15 cellular contexts compared by ENCODE assay signal in genomic region chr18:54069729-54070128, GRCh38.
DNase-seq lines count a peak whose midpoint lies in the region; ATAC-seq, FAIRE-seq and TF ChIP-seq lines count a peak whose summit lies in the region.
"Had no signal": no experiment of that assay in that cellular context is flagged by ENCODE, and none has a peak within 500 bp of the region (broad histone marks: within the 10 kb centered on the region; RNA-seq: fewer than 3 reads in every experiment).

No MANE protein-coding gene starts in this region.

- no peak overlapping the region for H2BK20ac ChIP-seq in H1 (ENCODE audit: low read length)

- H3K27ac Mint-ChIP-seq in GM23338 = no peak overlapping the region
- H3K27ac Mint-ChIP-seq: CD14-positive monocyte; CD4-positive, alpha-beta memory T cell had no signal

- peak; percentile 83 for FAIRE-seq in H1 (lab: Jason Lieb, UNC)

- no peak for TF ChIP-seq RAD21 in H1 (IDR thresholded peaks at IDR 0.05 in 1 of 2, conservative IDR thresholded peaks at IDR 0.05 in 1 of 2; ENCODE audit: low read depth in 2 of 2, low read length in 2 of 2)

- H2AK5ac ChIP-seq in H1 (ENCODE audit: low read depth, low read length) = no peak overlapping the region

- no peak overlapping the region for H4K91ac ChIP-seq in H1 (replicated peaks; ENCODE audit: insufficient read length, low read length)

- no peak overlapping the region for H2BK12ac ChIP-seq in H1 (ENCODE audit: low read depth, low read length)

- WGBS in H1 (ENCODE audit: extremely low coverage in 1 of 2, insufficient coverage in 1 of 2, insufficient read length in 1 of 2, insufficient replicate concordance in 2 of 2, low coverage in 1 of 2, low lambda C conversion rate in 2 of 2, missing lambda C conversion rate in 1 of 2), 2 experiments = 9% methylated on average over 1 of the region's 1 CpG; no CpG with 5 or more reads in 1 of the 2 experiments
- WGBS in iPS DF 6.9 (ENCODE audit: insufficient coverage, insufficient read length) = no CpG with 5 or more reads among the region's 1 CpG

- DNase-seq in GM23338 (ENCODE audit: low spot score) (peak; percentile 79), H1 (ENCODE audit: low read depth in 1 of 2, low spot score in 2 of 2) (no peak), iPS DF 6.9 (ENCODE audit: low read depth, low spot score) (peak; percentile 31), T-helper 9 cell (no peak), SKM-1 treated with dmso at 0.1 percent for 144 hours (lab: John Stamatoyannopoulos, UW; ENCODE audit: unreplicated experiment) (no peak)
- DNase-seq in activated T-cell treated with anti-CD3 and anti-CD28 coated beads, Interleukin-2, amount 50 U/mL, for 4 hours = no peak
- DNase-seq in activated effector memory CD4-positive, alpha-beta T cell treated with Interleukin-2 at 50 U/mL for 16 hours = no peak
- DNase-seq: 8988T; CD4-positive, alpha-beta memory T cell; DMS153; DMS79; GF-D8; HCEC 1CT had no signal

- no peak overlapping the region for H4K5ac ChIP-seq in H1 (ENCODE audit: insufficient read length, low read depth, low read length)

- peaks cover 5% of the 10 kb centered on the region; the same call in 1 of the 2 replicates for H3K9me2 ChIP-seq in GM23338 (ENCODE audit: insufficient read depth)

- no peak overlapping the region for H3K23ac ChIP-seq in H1 (ENCODE audit: insufficient read length)

- no peak overlapping the region for H4K8ac ChIP-seq in H1 (ENCODE audit: extremely low read depth, insufficient read depth, low read length)

- H3K27me3 Mint-ChIP-seq in GM23338 (ENCODE audit: insufficient read depth, low read depth, poor library complexity) = no peaks in the 10 kb centered on the region
- no peaks in the 10 kb centered on the region for H3K27me3 Mint-ChIP-seq in activated T-cell treated with anti-CD3 and anti-CD28 coated beads, Interleukin-2, amount 50 U/mL, for 4 hours (ENCODE audit: low read depth)

- H3K36me3 ChIP-seq in GM23338 (ENCODE audit: insufficient read depth) (no peaks in the 10 kb centered on the region), H1 (ENCODE audit: control insufficient read depth in 2 of 4, insufficient read depth in 4 of 4, low read length in 3 of 4) (no peaks in the 10 kb centered on the region), iPS DF 6.9 (ENCODE audit: control insufficient read depth, insufficient read depth, low read length) (no peaks in the 10 kb centered on the region)
- H3K36me3 ChIP-seq: BLaER1 had no signal

- no peaks in the 10 kb centered on the region for H3K79me2 ChIP-seq in GM23338 (replicated peaks; ENCODE audit: insufficient read depth)
- H3K79me2 ChIP-seq in H1 (ENCODE audit: control insufficient read depth in 1 of 2, insufficient read depth in 2 of 2, low read length in 2 of 2) = no peaks in the 10 kb centered on the region

- H3K9ac ChIP-seq in H1 (replicated peaks in 1 of 4; ENCODE audit: extremely low read depth in 1 of 4, low read depth in 3 of 4, low read length in 3 of 4) = no peak overlapping the region
- H3K9ac ChIP-seq: BLaER1 had no signal

- H2AFZ ChIP-seq in GM23338 = no peak overlapping the region
- H2AFZ ChIP-seq in H1 (ENCODE audit: low read length) = no peak overlapping the region

- H3K4me3 Mint-ChIP-seq in GM23338 = no peak overlapping the region
- no peak overlapping the region for H3K4me3 Mint-ChIP-seq in activated T-cell treated with anti-CD3 and anti-CD28 coated beads, Interleukin-2, amount 50 U/mL, for 4 hours
- H3K4me3 Mint-ChIP-seq: CD14-positive monocyte; CD4-positive, alpha-beta memory T cell had no signal

- ATAC-seq in GM23338 = peak; percentile 94
- no peak for ATAC-seq in activated T-cell treated with anti-CD3 and anti-CD28 coated beads, Interleukin-2, amount 50 U/mL, for 4 hours

- H3K56ac ChIP-seq in H1 (replicated peaks; ENCODE audit: insufficient read length, low read depth, low read length) = no peak overlapping the region

- peaks cover 25% of the 10 kb centered on the region for H3K4me1 Mint-ChIP-seq in GM23338
- no peaks in the 10 kb centered on the region for H3K4me1 Mint-ChIP-seq in activated T-cell treated with anti-CD3 and anti-CD28 coated beads, Interleukin-2, amount 50 U/mL, for 4 hours (ENCODE audit: low read depth)
- H3K4me1 Mint-ChIP-seq: CD14-positive monocyte; CD4-positive, alpha-beta memory T cell had no signal

- CTCF ChIA-PET in H1 (lab: Charles Lee; ENCODE audit: partially characterized antibody) = interaction anchor here (0.6 kb wide), 1 partner anchor 1685 kb away, joined by 3 read pairs; no protein-coding TSS in a partner anchor

- H3K9me3 ChIP-seq in H1 (ENCODE audit: insufficient read depth in 2 of 2, low read depth in 1 of 2, low read length in 1 of 2) (no peaks in the 10 kb centered on the region), iPS DF 6.9 (ENCODE audit: control insufficient read depth, insufficient read depth, low read length) (no peaks in the 10 kb centered on the region)
- H3K9me3 ChIP-seq: BLaER1 had no signal

- H2BK15ac ChIP-seq in H1 (ENCODE audit: low read length) = no peak overlapping the region

- H3K27me3 ChIP-seq in GM23338 (ENCODE audit: insufficient read depth) (no peaks in the 10 kb centered on the region), H1 (replicated peaks in 1 of 4; ENCODE audit: control insufficient read depth in 3 of 4, extremely low read depth in 1 of 4, insufficient read depth in 3 of 4, low read length in 3 of 4) (no peaks in the 10 kb centered on the region), iPS DF 6.9 (ENCODE audit: control insufficient read depth, insufficient read depth, low read length) (no peaks in the 10 kb centered on the region)
- H3K27me3 ChIP-seq: BLaER1 had no signal

- H3K27ac ChIP-seq in GM23338 (ENCODE audit: low read depth) (no peak overlapping the region), H1 (ENCODE audit: low read depth, low read length) (no peak overlapping the region), iPS DF 6.9 (ENCODE audit: low read length) (no peak overlapping the region)
- H3K27ac ChIP-seq: BLaER1 had no signal

- no peak for TF ChIP-seq EP300 in H1 (IDR thresholded peaks at IDR 0.05; ENCODE audit: borderline replicate concordance in 1 of 2, low read depth in 2 of 2, low read length in 2 of 2)

- H4K20me1 ChIP-seq in GM23338 (replicated peaks; ENCODE audit: insufficient read depth) = no peaks in the 10 kb centered on the region
- no peaks in the 10 kb centered on the region for H4K20me1 ChIP-seq in H1 (replicated peaks in 1 of 2; ENCODE audit: control insufficient read depth in 1 of 2, insufficient read depth in 2 of 2, low read length in 2 of 2)
- H4K20me1 ChIP-seq: BLaER1 had no signal

- no peak for TF ChIP-seq POLR2A in H1 (IDR thresholded peaks at IDR 0.05; ENCODE audit: control extremely low read depth in 1 of 2, low read depth in 2 of 2, low read length in 2 of 2)

- no peaks in the 10 kb centered on the region for H3F3A ChIP-seq in GM23338 (replicated peaks; ENCODE audit: low read depth)

- H3K14ac ChIP-seq in H1 (ENCODE audit: insufficient read length) = no peak overlapping the region

- H3K4me3 ChIP-seq in GM23338 (no peak overlapping the region), H1 (ENCODE audit: extremely low read depth in 1 of 4, insufficient read depth in 2 of 4, low read depth in 3 of 4, low read length in 4 of 4) (peak overlapping the region in 1 of 4 experiments; percentile 12; a peak in 1 of 8 replicates), iPS DF 6.9 (ENCODE audit: low read length) (no peak overlapping the region)
- H3K4me3 ChIP-seq: BLaER1 had no signal

- H3K4me1 ChIP-seq in GM23338 (ENCODE audit: insufficient read depth) = peaks cover 11% of the 10 kb centered on the region
- H3K4me1 ChIP-seq in H1 (replicated peaks in 1 of 4; ENCODE audit: control insufficient read depth in 3 of 4, insufficient read depth in 4 of 4, low read length in 3 of 4) = peaks cover 0 to 7% (median 1%) of the 10 kb centered on the region in 4 experiments; a peak in 1 of 7 replicates
- H3K4me1 ChIP-seq in iPS DF 6.9 (ENCODE audit: control insufficient read depth, insufficient read depth, low read length) = no peaks in the 10 kb centered on the region
- H3K4me1 ChIP-seq: BLaER1 had no signal

- no peak overlapping the region for H2BK120ac ChIP-seq in H1 (replicated peaks; ENCODE audit: low read depth, low read length)

- no peaks in the 10 kb centered on the region for H3K79me1 ChIP-seq in H1 (ENCODE audit: low read depth, low read length)

- no peak overlapping the region for H3K4ac ChIP-seq in H1 (replicated peaks; ENCODE audit: insufficient read length, low read depth, low read length)

- H3K18ac ChIP-seq in H1 (ENCODE audit: extremely low read depth, low read length) = no peak overlapping the region

- no peaks in the 10 kb centered on the region for H3K36me3 Mint-ChIP-seq in GM23338 (ENCODE audit: low read depth)
- H3K36me3 Mint-ChIP-seq in activated T-cell treated with anti-CD3 and anti-CD28 coated beads, Interleukin-2, amount 50 U/mL, for 4 hours (ENCODE audit: insufficient read depth) = no peaks in the 10 kb centered on the region
- H3K36me3 Mint-ChIP-seq: CD14-positive monocyte; CD4-positive, alpha-beta memory T cell had no signal

- H3K23me2 ChIP-seq in H1 (ENCODE audit: low read depth, low read length) = no peaks in the 10 kb centered on the region

- TF ChIP-seq CTCF in GM23338 (conservative IDR thresholded peaks at IDR 0.05; ENCODE audit: low read depth in 2 of 2) (no peak), H1 (IDR thresholded peaks at IDR 0.05; ENCODE audit: control extremely low read depth in 1 of 3, insufficient read depth in 1 of 3, low read depth in 1 of 3, low read length in 3 of 3) (no peak)

- 0 out of 2 replicates have a peak overlapping the region, but pooled peaks have one; percentile 14 for H3K4me2 ChIP-seq in GM23338
- peak overlapping the region; percentile 10 to 29; a peak in 1 of 4 replicates for H3K4me2 ChIP-seq in H1 (ENCODE audit: insufficient read depth in 1 of 2, low read depth in 2 of 2, low read length in 2 of 2)
- H3K4me2 ChIP-seq: BLaER1 had no signal

- H2BK5ac ChIP-seq in H1 (ENCODE audit: low read depth, low read length) = no peak overlapping the region

- POLR2A ChIA-PET in H1 (lab: Charles Lee; ENCODE audit: partially characterized antibody) = no interaction called here

- peaks cover 4% of the 10 kb centered on the region; the same call in 1 of the 3 replicates for H3K9me3 Mint-ChIP-seq in GM23338
- H3K9me3 Mint-ChIP-seq in activated T-cell treated with anti-CD3 and anti-CD28 coated beads, Interleukin-2, amount 50 U/mL, for 4 hours = no peaks in the 10 kb centered on the region

TF ChIP-seq in GM23338, 12 proteins besides CTCF, POLR2A, EP300 and RAD21 (continues in another document):
- no peak for TF ChIP-seq EZH2 (IDR thresholded peaks at IDR 0.05; ENCODE audit: low read depth, unreplicated experiment)

TF ChIP-seq in H1, 55 proteins besides CTCF, POLR2A, EP300 and RAD21 (continues in another document):
- TF ChIP-seq HDAC6 (IDR thresholded peaks at IDR 0.05; ENCODE audit: low read depth, low read length) = no peak
- TF ChIP-seq RNF2 (IDR thresholded peaks at IDR 0.05; ENCODE audit: borderline replicate concordance, low read depth, low read length, missing control alignments, poor library complexity, severe bottlenecking) = no peak
- TF ChIP-seq POU5F1 (IDR thresholded peaks at IDR 0.05; ENCODE audit: low read depth, low read length) = peak; percentile 25; the same call in 1 of the 2 replicates
- no peak for TF ChIP-seq JUND (IDR thresholded peaks at IDR 0.05; ENCODE audit: low read length)

Comparison
In these comparisons a context has a peak if more than half of its experiments do, and no peak if none do; other contexts are left out.
1. DNase-seq: peak in GM23338 (single experiment) and iPS DF 6.9 (single experiment); none in H1 (0 of 2), activated T-cell treated with anti-CD3 and anti-CD28 coated beads, Interleukin-2, amount 50 U/mL, for 4 hours (single experiment), activated effector memory CD4-positive, alpha-beta T cell treated with Interleukin-2 at 50 U/mL for 16 hours (single experiment), T-helper 9 cell (single experiment) and SKM-1 treated with dmso at 0.1 percent for 144 hours (single experiment).